ENCODE assay signal across 25 cellular contexts in genomic region chr19:392375-392970, GRCh38. TPM values are rescaled to one million over a fixed set of nuclear protein-coding genes. Genes with fewer than 3 reads are reported as not detected.
DNase-seq lines count a peak whose midpoint lies in the region; ATAC-seq and TF ChIP-seq lines count a peak whose summit lies in the region.
"Had no signal": no experiment of that assay in that cellular context is flagged by ENCODE, and none has a peak within 500 bp of the region (broad histone marks: within the 10 kb centered on the region; RNA-seq: fewer than 3 reads in every experiment).

No MANE protein-coding gene starts in this region.

- H3K4me1 Mint-ChIP-seq in activated CD4-positive, alpha-beta T cell treated with anti-CD3 and anti-CD28 coated beads, Interleukin-2, amount 10 ng/mL, durations not matched to agents 7 days and 5 days, result peaks cover 2% of the 10 kb centered on the region

- H3K14ac ChIP-seq in neuronal stem cell (ENCODE audit: low read length), result no peak overlapping the region

- H3K9me3 Mint-ChIP-seq in activated CD4-positive, alpha-beta T cell treated with anti-CD3 and anti-CD28 coated beads, Interleukin-2, amount 10 ng/mL, durations not matched to agents 7 days and 5 days, result peaks cover 22% of the 10 kb centered on the region
- H3K9me3 Mint-ChIP-seq in activated naive CD4-positive, alpha-beta T cell treated with anti-CD3 and anti-CD28 coated beads, Interleukin-2, amount 50 U/mL, for 72 hours, result peaks cover 14 to 16% of the 10 kb centered on the region in 2 donors

- H3K27ac Mint-ChIP-seq in activated CD4-positive, alpha-beta T cell treated with anti-CD3 and anti-CD28 coated beads, Interleukin-2, amount 10 ng/mL, durations not matched to agents 7 days and 5 days, result peak overlapping the region; percentile 33
- peak overlapping the region; percentile 52 to 56 for H3K27ac Mint-ChIP-seq in activated naive CD4-positive, alpha-beta T cell treated with anti-CD3 and anti-CD28 coated beads, Interleukin-2, amount 50 U/mL, for 72 hours

- H3K18ac ChIP-seq in neuronal stem cell (ENCODE audit: low read length), result peak overlapping the region; percentile 79

- H3K23ac ChIP-seq in neuronal stem cell (ENCODE audit: low read depth, low read length, poor library complexity), result peak overlapping the region; percentile 76

- H2AFZ ChIP-seq in neuronal stem cell (ENCODE audit: low read length), result no peak overlapping the region

- no peak overlapping the region for H3K4ac ChIP-seq in neuronal stem cell (ENCODE audit: low read length)

- no peak overlapping the region for H2BK120ac ChIP-seq in neuronal stem cell (ENCODE audit: low read depth, low read length)

- H2BK15ac ChIP-seq in neuronal stem cell (ENCODE audit: low read length), result peak overlapping the region; percentile 74

- ATAC-seq in activated naive CD4-positive, alpha-beta T cell treated with anti-CD3 and anti-CD28 coated beads, Interleukin-2, amount 50 U/mL, for 72 hours, result no peak
- ATAC-seq in gastroesophageal sphincter, result no peak

- no peaks in the 10 kb centered on the region for H3K36me3 ChIP-seq in HEK293 (ENCODE audit: control insufficient read depth in 2 of 2, insufficient read depth in 1 of 2, low read length in 2 of 2)
- no peaks in the 10 kb centered on the region for H3K36me3 ChIP-seq in neuronal stem cell (replicated peaks in 1 of 2; ENCODE audit: control insufficient read depth in 2 of 2, insufficient read depth in 2 of 2, low read length in 2 of 2)
- H3K36me3 ChIP-seq in gastroesophageal sphincter, result no peaks in the 10 kb centered on the region
- H3K36me3 ChIP-seq: neutrophil, suprapubic skin, uterus had no signal

- H3K27me3 ChIP-seq in neuronal stem cell (ENCODE audit: control insufficient read depth in 3 of 3, insufficient read depth in 3 of 3, low read depth in 1 of 3, low read length in 3 of 3), result peaks cover 0 to 2% (median 0%) of the 10 kb centered on the region in 3 experiments
- H3K27me3 ChIP-seq in gastroesophageal sphincter, result peaks cover 29% of the 10 kb centered on the region
- H3K27me3 ChIP-seq: uterus had no signal

- H3K4me1 ChIP-seq in HEK293 (ENCODE audit: control insufficient read depth, insufficient read depth, low read length), result no peaks in the 10 kb centered on the region
- H3K4me1 ChIP-seq in neuronal stem cell (ENCODE audit: control insufficient read depth in 2 of 2, insufficient read depth in 1 of 2, low read depth in 1 of 2, low read length in 2 of 2), result peaks cover 0 to 7% of the 10 kb centered on the region in 2 donors
- no peaks in the 10 kb centered on the region for H3K4me1 ChIP-seq in gastroesophageal sphincter
- H3K4me1 ChIP-seq: suprapubic skin, uterus had no signal

- TF ChIP-seq CTCF in HEK293 (tag by site-specific recombination; IDR thresholded peaks at IDR 0.05) (no peak), gastroesophageal sphincter (IDR thresholded peaks at IDR 0.05) (no peak)

- H3K27me3 Mint-ChIP-seq in activated CD4-positive, alpha-beta T cell treated with anti-CD3 and anti-CD28 coated beads, Interleukin-2, amount 10 ng/mL, durations not matched to agents 7 days and 5 days, result peaks cover 3% of the 10 kb centered on the region

- no peak for DNase-seq in activated CD4-positive, alpha-beta T cell treated with anti-CD3 and anti-CD28 coated beads, Interleukin-2, amount 10 ng/mL, durations not matched to agents 7 days and 5 days
- DNase-seq in activated CD4-positive, alpha-beta T cell treated with anti-CD3 and anti-CD28 coated beads for 4 hours, result no peak
- no peak for DNase-seq in activated naive CD4-positive, alpha-beta T cell treated with anti-CD3 and anti-CD28 coated beads, Interleukin-2, amount 50 U/mL, for 72 hours (ENCODE audit: low spot score in 2 of 2)
- DNase-seq in neuronal stem cell (ENCODE audit: low spot score) (no peak), dermis blood vessel endothelial cell (no peak), NCI-H2029 (lab: John Stamatoyannopoulos, UW) (no peak)
- DNase-seq: activated CD4-positive, alpha-beta memory T cell treated with anti-CD3 and anti-CD28 coated beads for 36 hours; activated CD4-positive, CD25-positive, alpha-beta regulatory T cell; activated gamma-delta T cell treated with Interleukin-2 at 50 U/mL for 16 hours; AML-193; anterior cingulate cortex; GF-D8; Karpas-422; NCI-H187; NCI-H226; SIG-M5; stimulated activated CD4-positive, alpha-beta T cell treated with anti-CD3 and anti-CD28 coated beads, Interleukin-2, amount 100 ng/mL, for 24 hours; SW 1271 had no signal

- H3K27ac ChIP-seq in HEK293 (ENCODE audit: extremely low read depth, low read depth, low read length), result no peak overlapping the region
- H3K27ac ChIP-seq in neuronal stem cell (replicated peaks; ENCODE audit: low read length), result no peak overlapping the region
- no peak overlapping the region for H3K27ac ChIP-seq in gastroesophageal sphincter
- H3K27ac ChIP-seq: neutrophil, skin epidermis, suprapubic skin, uterus had no signal

- no peak for TF ChIP-seq EP300 in gastroesophageal sphincter (IDR thresholded peaks at IDR 0.05)

- no peak for TF ChIP-seq POLR2A in gastroesophageal sphincter (IDR thresholded peaks at IDR 0.05)

- H4K8ac ChIP-seq in neuronal stem cell (ENCODE audit: low read depth, low read length), result no peak overlapping the region

- H4K91ac ChIP-seq in neuronal stem cell (ENCODE audit: low read depth, low read length, poor library complexity), result peak overlapping the region; percentile 3

- peaks cover 10% of the 10 kb centered on the region for H3K36me3 Mint-ChIP-seq in activated CD4-positive, alpha-beta T cell treated with anti-CD3 and anti-CD28 coated beads, Interleukin-2, amount 10 ng/mL, durations not matched to agents 7 days and 5 days (ENCODE audit: low read depth)
- peaks cover 0 to 9% of the 10 kb centered on the region in 2 donors for H3K36me3 Mint-ChIP-seq in activated naive CD4-positive, alpha-beta T cell treated with anti-CD3 and anti-CD28 coated beads, Interleukin-2, amount 50 U/mL, for 72 hours
- H3K36me3 Mint-ChIP-seq: activated CD4-positive, alpha-beta memory T cell treated with anti-CD3 and anti-CD28 coated beads for 36 hours had no signal

- no peak overlapping the region for H3K4me2 ChIP-seq in neuronal stem cell (ENCODE audit: insufficient read depth, low read length, poor library complexity, severe bottlenecking)

- CTCF ChIA-PET in activated CD4-positive, alpha-beta T cell treated with anti-CD3 and anti-CD28 coated beads, Interleukin-2, amount 10 ng/mL, durations not matched to agents 7 days and 5 days (lab: Charles Lee), result no interaction called here
- CTCF ChIA-PET in HEK293 (lab: Yijun Ruan, JAX), result no interaction called here

- peak overlapping the region; percentile 61 for H2AK5ac ChIP-seq in neuronal stem cell (ENCODE audit: low read depth, low read length)

- peak overlapping the region; percentile 65 for H2BK12ac ChIP-seq in neuronal stem cell (ENCODE audit: low read length)

- no peak overlapping the region for H3K9ac ChIP-seq in neuronal stem cell (ENCODE audit: low read depth, low read length, poor library complexity)

- H3K79me1 ChIP-seq in neuronal stem cell (ENCODE audit: low read depth, low read length), result no peaks in the 10 kb centered on the region

- no CpG with 5 or more reads among the region's 17 CpGs for WGBS in neuronal stem cell (ENCODE audit: extremely low coverage in 2 of 2, insufficient read length in 2 of 2, insufficient replicate concordance in 1 of 2), 2 donors
- WGBS in gastroesophageal sphincter (ENCODE audit: low coverage in 1 of 2), 2 donors, result 38 to 55% methylated on average over 5 to 7 of the region's 17 CpGs

- peak overlapping the region; percentile 54 for H2BK5ac ChIP-seq in neuronal stem cell (ENCODE audit: low read length)

- POLR2A ChIA-PET in activated CD4-positive, alpha-beta T cell treated with anti-CD3 and anti-CD28 coated beads, Interleukin-2, amount 10 ng/mL, durations not matched to agents 7 days and 5 days (lab: Charles Lee), result no interaction called here
- POLR2A ChIA-PET in HEK293 (lab: Yijun Ruan, JAX), result no interaction called here

- H3K9me3 ChIP-seq in HEK293 (ENCODE audit: control insufficient read depth, insufficient read depth, low read depth, low read length) (no peaks in the 10 kb centered on the region), neuronal stem cell (replicated peaks in 1 of 2; ENCODE audit: control insufficient read depth in 2 of 2, insufficient read depth in 1 of 2, low read depth in 1 of 2, low read length in 2 of 2) (peaks cover 4 to 5% of the 10 kb centered on the region in 2 donors), gastroesophageal sphincter (no peaks in the 10 kb centered on the region)
- H3K9me3 ChIP-seq: neutrophil, suprapubic skin, uterus had no signal

- no peak overlapping the region for H3K4me3 Mint-ChIP-seq in activated CD4-positive, alpha-beta T cell treated with anti-CD3 and anti-CD28 coated beads, Interleukin-2, amount 10 ng/mL, durations not matched to agents 7 days and 5 days

- H3K4me3 ChIP-seq in HEK293 (ENCODE audit: low read depth, low read length), result no peak overlapping the region
- H3K4me3 ChIP-seq in neuronal stem cell (ENCODE audit: low read length in 2 of 2), result peak overlapping the region in 1 of 2 donors; percentile 38
- no peak overlapping the region for H3K4me3 ChIP-seq in gastroesophageal sphincter
- H3K4me3 ChIP-seq: lung, skin epidermis, suprapubic skin, uterus had no signal

TF ChIP-seq in HEK293, 187 proteins besides CTCF, POLR2A, EP300 and RAD21 (continues in another document):
- TF ChIP-seq ZNF600 (tag by site-specific recombination; IDR thresholded peaks at IDR 0.05) (no peak), ZNF23 (tag by site-specific recombination; IDR thresholded peaks at IDR 0.05; ENCODE audit: borderline replicate concordance) (no peak), ZFHX2 (tag by site-specific recombination; conservative IDR thresholded peaks at IDR 0.05) (peak; percentile 87)

RNA-seq across cellular contexts. Expression of gene C2CD4C, which starts 16.5 kb away (rescaled TPM):
- total RNA-seq in activated CD4-positive, alpha-beta T cell treated with anti-CD3 and anti-CD28 coated beads, Interleukin-2, amount 10 ng/mL, durations not matched to agents 7 days and 5 days, result not detected
- under 1 TPM in 1 of 2 donors, not detected in 1; 0.54 TPM for total RNA-seq in activated naive CD4-positive, alpha-beta T cell treated with anti-CD3 and anti-CD28 coated beads, Interleukin-2, amount 50 U/mL, for 72 hours
- 13.6 TPM for polyA plus RNA-seq in neuronal stem cell (2013, experiment 1 of 2)
- polyA plus RNA-seq in neuronal stem cell (2013, experiment 2 of 2), result 12.7 TPM
- 1 to 10 TPM in 1 of 4 donors, under 1 TPM in 2, not detected in 1; 0.19 to 2.7 (median 0.67) TPM for total RNA-seq in gastroesophageal sphincter
- total RNA-seq in dermis blood vessel endothelial cell, result 1.9 and 5.9 TPM in 2 replicates

RNA-seq across cellular contexts. Expression of gene MIER2, which starts 47.9 kb away (rescaled TPM):
- 10 to 100 TPM; 20.7 to 22.0 TPM for total RNA-seq in activated CD4-positive, alpha-beta T cell treated with anti-CD3 and anti-CD28 coated beads, Interleukin-2, amount 10 ng/mL, durations not matched to agents 7 days and 5 days
- total RNA-seq in activated naive CD4-positive, alpha-beta T cell treated with anti-CD3 and anti-CD28 coated beads, Interleukin-2, amount 50 U/mL, for 72 hours, result 10 to 100 TPM; 22.8 to 34.3 TPM
- 40.2 TPM for polyA plus RNA-seq in neuronal stem cell (2013, experiment 1 of 2)
- 41.0 TPM for polyA plus RNA-seq in neuronal stem cell (2013, experiment 2 of 2)
- total RNA-seq in gastroesophageal sphincter (10 to 100 TPM in 3 of 4 donors, 1 to 10 TPM in 1; 8.3 to 24.0 (median 20.1) TPM), dermis blood vessel endothelial cell (16.5 and 29.0 TPM in 2 replicates)
